ENCODE assay signal across 8 cellular contexts in the genomic region with DNA sequence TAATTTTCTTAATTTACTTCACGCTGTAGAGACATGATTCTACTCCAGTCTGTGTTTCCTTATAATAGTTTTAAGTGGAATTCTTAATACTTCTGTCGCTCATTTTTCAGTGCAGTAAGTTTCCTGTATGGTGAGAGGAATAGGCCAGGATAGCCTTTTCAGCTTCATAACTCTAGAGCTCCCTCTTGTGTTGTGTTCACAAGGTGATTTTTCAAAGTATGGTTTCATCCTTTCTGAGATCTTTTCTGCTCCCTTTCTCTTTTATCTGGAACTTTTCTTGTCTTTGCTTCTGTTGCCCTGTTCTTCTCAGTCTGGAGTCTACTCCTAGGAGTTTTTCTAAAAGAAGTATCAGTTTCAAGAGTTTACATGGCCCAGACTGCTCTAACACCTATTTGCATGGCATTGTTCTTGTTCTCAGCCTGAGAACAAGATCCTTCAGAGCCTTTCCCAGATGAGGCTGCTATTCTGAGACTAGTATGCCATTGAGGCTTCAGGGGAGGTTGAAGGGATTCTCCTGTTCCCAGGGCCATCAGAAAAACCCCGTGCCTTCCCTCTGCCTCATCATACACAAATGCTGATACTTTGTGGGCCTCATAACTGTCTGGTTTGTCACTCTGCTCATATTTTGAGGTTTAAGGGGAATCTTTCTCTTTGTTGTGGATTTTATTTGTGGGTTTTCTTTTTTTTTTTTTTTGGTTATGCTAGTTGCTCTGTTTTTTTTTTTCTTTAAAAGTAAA. TPM values are rescaled to one million over a fixed set of nuclear protein-coding genes. Genes with fewer than 3 reads are reported as not detected.
A peak's percentile ranks its signal among the peaks of the same experiment; 100 is the strongest.
DNase-seq lines count a peak whose midpoint lies in the region; TF ChIP-seq lines count a peak whose summit lies in the region.

No MANE protein-coding gene starts in this region.

- peaks cover 9% of the 10 kb centered on the region for H3K36me3 ChIP-seq in mammary epithelial cell (ENCODE audit: insufficient read depth, low read length)
- H3K36me3 ChIP-seq in uterus = no peaks in the 10 kb centered on the region

- H2AFZ ChIP-seq in mammary epithelial cell (ENCODE audit: low read depth, low read length) = peak overlapping the region; percentile 70

- no peaks in the 10 kb centered on the region for H4K20me1 ChIP-seq in mammary epithelial cell (ENCODE audit: insufficient read depth, low read length)

- H3K27ac ChIP-seq in mammary epithelial cell (ENCODE audit: insufficient read depth, low read depth, low read length) (peak overlapping the region; percentile 87), uterus (no peak overlapping the region)

- intact Hi-C loops in mammary epithelial cell (cut with micrococcal nuclease) (loop anchor here (1.0 to 5.0 kb wide), 6 partner anchors 50 to 619 kb away; partner anchors contain the start of gene AKR1C3), uterus (cut with DNase I; ENCODE audit: low total_unique reads) (loop anchor here (10.0 kb wide), 1 partner anchor 589 kb away; no protein-coding TSS in a partner anchor)

- WGBS in mammary epithelial cell (ENCODE audit: low coverage, missing lambda C conversion rate) = 29% methylated on average over 3 of the region's 3 CpGs

- CTCF ChIA-PET in mammary epithelial cell (lab: Charles Lee; ENCODE audit: low non-redundant PET) = interaction anchor here (0.6 to 0.7 kb wide), 2 partner anchors 487 to 585 kb away, joined by 7 read pairs; no protein-coding TSS in a partner anchor

- dilution Hi-C loops in mammary epithelial cell (cut with HindIII; ENCODE audit: low sequenced_read_pairs) = no loop called here

- H3K4me3 ChIP-seq in mammary epithelial cell (replicated peaks in 1 of 3; ENCODE audit: insufficient read depth in 1 of 3, low read depth in 2 of 3, low read length in 3 of 3) = no peak overlapping the region
- H3K4me3 ChIP-seq in uterus = no peak overlapping the region

- H3K4me2 ChIP-seq in mammary epithelial cell (ENCODE audit: insufficient read depth, low read depth, low read length) = peak overlapping the region; percentile 55

- H3K27me3 ChIP-seq in mammary epithelial cell (ENCODE audit: insufficient read depth, low read length) (no peaks in the 10 kb centered on the region), uterus (no peaks in the 10 kb centered on the region)

- H3K4me1 ChIP-seq in mammary epithelial cell (ENCODE audit: insufficient read depth, low read length) (peaks cover 14% of the 10 kb centered on the region), uterus (no peaks in the 10 kb centered on the region)

- peak; percentile 8 for DNase-seq in DMS79 treated with DMSO at 0.1 percent for 48 hours (lab: John Stamatoyannopoulos, UW)
- no peak for DNase-seq in DMS79 (lab: John Stamatoyannopoulos, UW)
- peak; percentile 25 for DNase-seq in H4 (ENCODE audit: low spot score)
- DNase-seq in NCI-H460 (ENCODE audit: extremely low read depth, low read depth) = peak; percentile 49
- DNase-seq in mammary epithelial cell = peak; percentile 72
- peak; percentile 72 for DNase-seq in kidney tubule cell (ENCODE audit: low spot score)
- DNase-seq in uterus = no peak
- DNase-seq in stimulated activated CD4-positive, alpha-beta T cell treated with anti-CD3 and anti-CD28 coated beads, Interleukin-2, amount 100 ng/mL, for 48 hours = no peak

- peaks cover 50% of the 10 kb centered on the region for H3K79me2 ChIP-seq in mammary epithelial cell (ENCODE audit: insufficient read depth, low read length)

- no peaks in the 10 kb centered on the region for H3K9me3 ChIP-seq in mammary epithelial cell (replicated peaks; ENCODE audit: insufficient read depth, low read length)
- no peaks in the 10 kb centered on the region for H3K9me3 ChIP-seq in uterus

- in situ Hi-C loops in mammary epithelial cell (cut with MboI; ENCODE audit: low sequenced_read_pairs in 2 of 2) = loop anchor here in 1 of 2 donors (10.0 kb wide), 1 partner anchor 589 kb away; no protein-coding TSS in a partner anchor

- TF ChIP-seq CTCF in mammary epithelial cell (conservative IDR thresholded peaks at IDR 0.05 in 1 of 2, IDR thresholded peaks at IDR 0.05 in 1 of 2; ENCODE audit: extremely low read depth in 1 of 2, insufficient read depth in 1 of 2, low read depth in 1 of 2, low read length in 2 of 2) = peak; percentile 53 to 76
- peak; percentile 28 to 57 (median 47) for TF ChIP-seq CTCF in uterus (IDR thresholded peaks at IDR 0.05)

- peak overlapping the region; percentile 54 for H3K9ac ChIP-seq in mammary epithelial cell (ENCODE audit: insufficient read depth, low read length)

- TF ChIP-seq POLR2A in uterus (IDR thresholded peaks at IDR 0.05) = no peak

- BruUV-seq in mammary epithelial cell (replicated peaks; lab: Mats Ljungman, UMichigan) = no TSS peak

RNA-seq across cellular contexts. Expression of gene NET1, which starts 21.8 kb away (rescaled TPM):
- 12.6 and 13.0 TPM in 2 replicates for total RNA-seq in H4 (2014; rRNA removed; shearing (Covaris generic))
- total RNA-seq in NCI-H460 (2014; rRNA removed; shearing (Covaris generic)) = 39.5 and 40.4 TPM in 2 replicates
- polyA plus RNA-seq in NCI-H460 (2014; cell fraction: nucleus; rRNA removed) = 23.6 and 27.3 TPM in 2 replicates
- total RNA-seq in mammary epithelial cell (10 to 100 TPM in 1 of 2 donors, 1 to 10 TPM in 1; 8.3 to 15.1 TPM), uterus (100 to 1,000 TPM in 2 of 4 donors, 10 to 100 TPM in 2; 21.0 to 126 (median 87.0) TPM)
- 12.2 TPM for polyA plus RNA-seq in mammary epithelial cell
- 40.7 TPM for polyA minus RNA-seq in mammary epithelial cell

RNA-seq across cellular contexts. Expression of gene TUBAL3, which starts 29.6 kb away (rescaled TPM):
- 0.25 TPM in 1 of 2 replicates, not detected in the other for total RNA-seq in H4 (2014; rRNA removed; shearing (Covaris generic))
- 1.6 and 1.9 TPM in 2 replicates for total RNA-seq in NCI-H460 (2014; rRNA removed; shearing (Covaris generic))
- 0.33 and 0.72 TPM in 2 replicates for polyA plus RNA-seq in NCI-H460 (2014; cell fraction: nucleus; rRNA removed)
- under 1 TPM; 0.17 to 0.73 TPM for total RNA-seq in mammary epithelial cell
- polyA plus RNA-seq in mammary epithelial cell = 7.4 TPM
- 26.7 TPM for polyA minus RNA-seq in mammary epithelial cell
- total RNA-seq in uterus = not detected

Comparison
In these comparisons a context has a peak if more than half of its experiments do, and no peak if none do; other contexts are left out.
1. DNase-seq: peak in DMS79 treated with DMSO at 0.1 percent for 48 hours (single experiment), H4 (single experiment), NCI-H460 (single experiment), mammary epithelial cell (single experiment) and kidney tubule cell (single experiment); none in DMS79 (single experiment), uterus (0 of 2) and stimulated activated CD4-positive, alpha-beta T cell treated with anti-CD3 and anti-CD28 coated beads, Interleukin-2, amount 100 ng/mL, for 48 hours (0 of 2).